In genomic region chr5:142287096-142287972, GRCh38 we compare ENCODE assay signal across 15 cellular contexts. TPM values are rescaled to one million over a fixed set of nuclear protein-coding genes. Genes with fewer than 3 reads are reported as not detected.
DNase-seq lines count a peak whose midpoint lies in the region; ATAC-seq, FAIRE-seq and TF ChIP-seq lines count a peak whose summit lies in the region.
"Had no signal": no experiment of that assay in that cellular context is flagged by ENCODE, and none has a peak within 500 bp of the region (broad histone marks: within the 10 kb centered on the region; RNA-seq: fewer than 3 reads in every experiment).

No MANE protein-coding gene starts in this region.

- H3K27me3 Mint-ChIP-seq in astrocyte (ENCODE audit: low read depth, unreplicated experiment) (no peaks in the 10 kb centered on the region), neural progenitor cell (ENCODE audit: insufficient read depth, low read depth) (peaks cover 9% of the 10 kb centered on the region)
- peaks cover 0 to 7% (median 0%) of the 10 kb centered on the region in 5 donors for H3K27me3 Mint-ChIP-seq in naive thymus-derived CD8-positive, alpha-beta T cell

- POLR2A ChIA-PET in naive thymus-derived CD8-positive, alpha-beta T cell (lab: Charles Lee): no interaction called here

- H3K9me3 Mint-ChIP-seq in astrocyte (ENCODE audit: unreplicated experiment): no peaks in the 10 kb centered on the region
- H3K9me3 Mint-ChIP-seq in neural progenitor cell: no peaks in the 10 kb centered on the region
- peaks cover 0 to 2% (median 0%) of the 10 kb centered on the region in 9 donors for H3K9me3 Mint-ChIP-seq in naive thymus-derived CD8-positive, alpha-beta T cell
- H3K9me3 Mint-ChIP-seq: IgD-negative memory B cell; T-helper 1 cell treated with Interleukin-12 subunit alpha and Interleukin-12 subunit beta and Interleukin-4 antibody, amounts not matched to agents 30 μg/mL and 1 μg/mL, for 36 hours had no signal

- H3K27me3 ChIP-seq in astrocyte (ENCODE audit: insufficient read depth, low read length) (no peaks in the 10 kb centered on the region), neural progenitor cell (no peaks in the 10 kb centered on the region), Karpas-422 (ENCODE audit: low read length) (no peaks in the 10 kb centered on the region)
- H3K27me3 ChIP-seq: stomach had no signal

- H3K27ac ChIP-seq in astrocyte (ENCODE audit: low read depth, low read length) (no peak overlapping the region), neural progenitor cell (no peak overlapping the region), Karpas-422 (ENCODE audit: low read length) (no peak overlapping the region)

- FAIRE-seq in GM19239 (lab: Jason Lieb, UNC): no peak
- no peak for FAIRE-seq in astrocyte (lab: Jason Lieb, UNC)
- FAIRE-seq: islet of Langerhans had no signal

- H4K20me1 ChIP-seq in astrocyte (ENCODE audit: insufficient read depth, low read length) (no peaks in the 10 kb centered on the region), neural progenitor cell (ENCODE audit: low read depth) (no peaks in the 10 kb centered on the region), Karpas-422 (ENCODE audit: insufficient read depth, low read depth, low read length) (no peaks in the 10 kb centered on the region)

- H3K4me1 ChIP-seq in astrocyte (ENCODE audit: insufficient read depth, low read length): peaks cover 10% of the 10 kb centered on the region
- H3K4me1 ChIP-seq in neural progenitor cell: peaks cover 18% of the 10 kb centered on the region
- no peaks in the 10 kb centered on the region for H3K4me1 ChIP-seq in Karpas-422 (ENCODE audit: low read length)

- TF ChIP-seq CTCF in astrocyte (IDR thresholded peaks at IDR 0.05; ENCODE audit: insufficient read depth, low read depth, low read length): no peak
- no peak for TF ChIP-seq CTCF in neural progenitor cell (IDR thresholded peaks at IDR 0.05)

- H3K9me3 ChIP-seq in astrocyte (ENCODE audit: insufficient read depth, low read depth, low read length) (no peaks in the 10 kb centered on the region), neural progenitor cell (ENCODE audit: low read depth) (no peaks in the 10 kb centered on the region), Karpas-422 (ENCODE audit: low read length) (no peaks in the 10 kb centered on the region)
- H3K9me3 ChIP-seq: stomach had no signal

- H3K27ac Mint-ChIP-seq in astrocyte (ENCODE audit: unreplicated experiment) (no peak overlapping the region), neural progenitor cell (peak overlapping the region; percentile 95)
- peak overlapping the region in 2 of 10 donors; percentile 28 to 58 for H3K27ac Mint-ChIP-seq in naive thymus-derived CD8-positive, alpha-beta T cell
- H3K27ac Mint-ChIP-seq: T-helper 1 cell treated with Interleukin-12 subunit alpha and Interleukin-12 subunit beta and Interleukin-4 antibody, amounts not matched to agents 30 μg/mL and 1 μg/mL, for 36 hours had no signal

- ATAC-seq in HG02642 (IDR thresholded peaks at IDR 0.05; ENCODE audit: poor library complexity, unreplicated experiment): peak; percentile 48
- no peak for ATAC-seq in naive thymus-derived CD8-positive, alpha-beta T cell

- peaks cover 2% of the 10 kb centered on the region for H3K36me3 Mint-ChIP-seq in astrocyte (ENCODE audit: low read depth, unreplicated experiment)
- peaks cover 7% of the 10 kb centered on the region for H3K36me3 Mint-ChIP-seq in neural progenitor cell
- no peaks in the 10 kb centered on the region for H3K36me3 Mint-ChIP-seq in naive thymus-derived CD8-positive, alpha-beta T cell
- H3K36me3 Mint-ChIP-seq: IgD-negative memory B cell had no signal

- H3K4me1 Mint-ChIP-seq in astrocyte (ENCODE audit: low read depth, unreplicated experiment) (peaks cover 6% of the 10 kb centered on the region), neural progenitor cell (peaks cover 48% of the 10 kb centered on the region)
- H3K4me1 Mint-ChIP-seq in naive thymus-derived CD8-positive, alpha-beta T cell: peaks cover 3 to 12% (median 7%) of the 10 kb centered on the region in 4 donors
- H3K4me1 Mint-ChIP-seq: IgD-negative memory B cell had no signal

- H3K9me2 ChIP-seq in Karpas-422 (replicated peaks; ENCODE audit: insufficient read depth, low read length): no peaks in the 10 kb centered on the region

- H3K36me3 ChIP-seq in astrocyte (ENCODE audit: insufficient read depth, low read length) (no peaks in the 10 kb centered on the region), neural progenitor cell (no peaks in the 10 kb centered on the region), Karpas-422 (ENCODE audit: insufficient read depth, low read length) (no peaks in the 10 kb centered on the region)
- H3K36me3 ChIP-seq: stomach had no signal

- no peak overlapping the region for H3K9ac ChIP-seq in astrocyte (ENCODE audit: low read length)
- no peak overlapping the region for H3K9ac ChIP-seq in neural progenitor cell
- H3K9ac ChIP-seq in Karpas-422 (ENCODE audit: low read length): no peak overlapping the region

- H3K4me2 ChIP-seq in astrocyte (ENCODE audit: low read length) (no peak overlapping the region), neural progenitor cell (no peak overlapping the region), Karpas-422 (ENCODE audit: low read depth, low read length, poor library complexity, severe bottlenecking) (no peak overlapping the region)

- H2AFZ ChIP-seq in astrocyte (ENCODE audit: low read depth, low read length) (peak overlapping the region; percentile 32), neural progenitor cell (replicated peaks) (no peak overlapping the region), Karpas-422 (ENCODE audit: low read length) (no peak overlapping the region)

- H3K79me2 ChIP-seq in astrocyte (ENCODE audit: insufficient read depth, low read length) (no peaks in the 10 kb centered on the region), neural progenitor cell (ENCODE audit: low read depth) (no peaks in the 10 kb centered on the region), Karpas-422 (ENCODE audit: low read length) (no peaks in the 10 kb centered on the region)

- no peak overlapping the region for H3K4me3 Mint-ChIP-seq in astrocyte (ENCODE audit: unreplicated experiment)
- peak overlapping the region; percentile 63 for H3K4me3 Mint-ChIP-seq in neural progenitor cell
- no peak overlapping the region for H3K4me3 Mint-ChIP-seq in naive thymus-derived CD8-positive, alpha-beta T cell
- H3K4me3 Mint-ChIP-seq: IgD-negative memory B cell; T-helper 1 cell treated with Interleukin-12 subunit alpha and Interleukin-12 subunit beta and Interleukin-4 antibody, amounts not matched to agents 30 μg/mL and 1 μg/mL, for 36 hours had no signal

- DNase-seq in GM19239 (ENCODE audit: insufficient read length, low spot score) (peak; percentile 55), astrocyte (ENCODE audit: low read depth) (no peak), neural progenitor cell (ENCODE audit: low spot score) (no peak), 8988T (no peak), NCI-H524 (lab: John Stamatoyannopoulos, UW) (no peak), Karpas-422 (no peak)
- DNase-seq in naive thymus-derived CD8-positive, alpha-beta T cell: no peak
- DNase-seq: DND-41, NCI-H510A, stomach had no signal

- H3F3A ChIP-seq in neural progenitor cell (ENCODE audit: low read depth): peaks cover 9% of the 10 kb centered on the region

- no peak overlapping the region for H3K4me3 ChIP-seq in astrocyte (ENCODE audit: insufficient read depth, low read depth, low read length)
- no peak overlapping the region for H3K4me3 ChIP-seq in neural progenitor cell
- H3K4me3 ChIP-seq in Karpas-422 (ENCODE audit: low read length): no peak overlapping the region
- H3K4me3 ChIP-seq: skin epidermis, stomach had no signal

RNA-seq across cellular contexts. Expression of gene SPRY4, which starts 37.5 kb away (rescaled TPM):
- 19.4 and 23.4 TPM in 2 replicates for total RNA-seq in astrocyte
- 0.13 and 1.7 TPM in 2 replicates for total RNA-seq in neural progenitor cell (ENCODE audit: low replicate concordance)
- not detected for total RNA-seq in naive thymus-derived CD8-positive, alpha-beta T cell
- not detected for polyA plus RNA-seq in naive thymus-derived CD8-positive, alpha-beta T cell
- total RNA-seq in Karpas-422 (2014; rRNA removed; shearing (Covaris generic); ENCODE audit: low replicate concordance): 0.26 and 0.90 TPM in 2 replicates
- polyA plus RNA-seq: IgD-negative memory B cell had no signal
